ENCODE assay signal across 21 cellular contexts in genomic region chr5:36535837-36536236, GRCh38.
"Had no signal": no experiment of that assay in that cellular context is flagged by ENCODE, and none has a peak within 500 bp of the region (broad histone marks: within the 10 kb centered on the region; RNA-seq: fewer than 3 reads in every experiment).

No MANE protein-coding gene starts in this region.

- H3K27me3 ChIP-seq: hepatocyte, neutrophil, pancreas, suprapubic skin had no signal

- H3K36me3 Mint-ChIP-seq: activated naive CD4-positive, alpha-beta T cell treated with anti-CD3 and anti-CD28 coated beads, Interleukin-2, amount 50 U/mL, for 72 hours had no signal

- H2AFZ ChIP-seq: hepatocyte had no signal

- H3K9me3 Mint-ChIP-seq: activated naive CD4-positive, alpha-beta T cell treated with anti-CD3 and anti-CD28 coated beads, Interleukin-2, amount 50 U/mL, for 72 hours; stimulated activated naive CD8-positive, alpha-beta T cell treated with anti-CD3 and anti-CD28 coated beads, Interleukin-15, Interleukin-2, amounts not matched to agents 100 ng/mL and 50 ng/mL, for 24 hours had no signal

- ATAC-seq: activated naive CD4-positive, alpha-beta T cell treated with anti-CD3 and anti-CD28 coated beads, Interleukin-2, amount 50 U/mL, for 72 hours; left colon; pancreas had no signal

- H3K4me2 ChIP-seq: hepatocyte had no signal

- H3K79me2 ChIP-seq: hepatocyte had no signal

- H3K27ac ChIP-seq: adrenal gland, esophagus squamous epithelium, hepatocyte, neutrophil, pancreas, suprapubic skin, VCaP had no signal

- H3K4me3 Mint-ChIP-seq: stimulated activated naive CD8-positive, alpha-beta T cell treated with anti-CD3 and anti-CD28 coated beads, Interleukin-15, Interleukin-2, amounts not matched to agents 100 ng/mL and 50 ng/mL, for 24 hours had no signal

- H3K36me3 ChIP-seq: adrenal gland, esophagus squamous epithelium, neutrophil, pancreas, suprapubic skin had no signal

- DNase-seq: activated CD4-positive, alpha-beta T cell treated with anti-CD3 and anti-CD28 coated beads for 1 hour; activated CD8-positive, alpha-beta memory T cell treated with anti-CD3 and anti-CD28 coated beads for 24 hours; activated CD8-positive, alpha-beta memory T cell treated with anti-CD3 and anti-CD28 coated beads, Interleukin-2, amount 50 U/mL, for 48 hours; activated effector memory CD4-positive, alpha-beta T cell treated with anti-CD3 and anti-CD28 coated beads, Interleukin-2, amount 50 U/mL, for 16 hours; activated T-cell treated with anti-CD3 and anti-CD28 coated beads, Interleukin-2, amount 50 U/mL, for 48 hours; adrenal gland; dermis blood vessel endothelial cell; effector memory CD4-positive, alpha-beta T cell; esophagus squamous epithelium; left colon; pancreas; stimulated activated CD4-positive, alpha-beta T cell treated with anti-CD3 and anti-CD28 coated beads, Interleukin-12 subunit alpha, Interleukin-12 subunit beta, amount 100 ng/mL, for 4 hours; stimulated activated CD4-positive, alpha-beta T cell treated with anti-CD3 and anti-CD28 coated beads, Interleukin-2, amount 100 ng/mL, for 24 hours; SW 1271; T-helper 2 cell had no signal

- H3K27ac Mint-ChIP-seq: activated naive CD4-positive, alpha-beta T cell treated with anti-CD3 and anti-CD28 coated beads, Interleukin-2, amount 50 U/mL, for 72 hours; stimulated activated naive CD8-positive, alpha-beta T cell treated with anti-CD3 and anti-CD28 coated beads, Interleukin-15, Interleukin-2, amounts not matched to agents 100 ng/mL and 50 ng/mL, for 24 hours had no signal

- H3K9me3 ChIP-seq: adrenal gland, esophagus squamous epithelium, neutrophil, pancreas, suprapubic skin had no signal

- H3K4me3 ChIP-seq: adrenal gland, esophagus squamous epithelium, hepatocyte, pancreas, suprapubic skin had no signal

- H3K4me1 ChIP-seq: pancreas had no signal
